In the genomic region with DNA sequence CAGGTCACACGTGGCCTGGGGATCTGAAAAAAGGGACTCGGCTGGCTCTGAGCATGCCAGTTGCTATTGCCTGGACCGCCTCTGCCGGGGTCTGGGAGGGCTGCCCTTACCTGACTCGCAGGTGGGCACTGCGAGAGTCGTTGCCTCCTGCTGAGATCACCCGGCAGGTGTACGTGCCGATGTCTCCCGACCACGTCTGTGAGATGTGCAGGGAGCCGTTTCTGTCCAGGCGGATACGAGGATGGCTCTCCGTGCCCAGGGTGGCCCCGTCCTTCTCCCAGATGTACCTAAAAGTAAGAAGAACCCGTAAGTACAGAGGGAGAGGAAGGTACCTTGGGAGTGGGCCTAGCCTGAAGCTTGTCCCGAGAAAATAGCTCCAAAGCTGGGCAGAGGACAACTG, we compare ENCODE assay signal across 28 cellular contexts.
"Had no signal": no experiment of that assay in that cellular context is flagged by ENCODE, and none has a peak within 500 bp of the region (broad histone marks: within the 10 kb centered on the region; RNA-seq: fewer than 3 reads in every experiment).

No MANE protein-coding gene starts in this region.

- H3K9ac ChIP-seq: parathyroid adenoma had no signal

- H3K27ac Mint-ChIP-seq: effector memory CD8-positive, alpha-beta T cell; immature natural killer cell; memory B cell; natural killer cell; stimulated activated naive B cell treated with anti-CD40 and anti-IgM and Interleukin-4, amounts not matched to agents 10 μg/mL and 1 μg/mL and 100 μg/mL, for 72 hours; stimulated activated naive CD8-positive, alpha-beta T cell treated with anti-CD3 and anti-CD28 coated beads, Interleukin-15, Interleukin-2, amounts not matched to agents 100 ng/mL and 50 ng/mL, for 24 hours had no signal

- H3K36me3 ChIP-seq: left ventricle myocardium inferior, prostate gland, thoracic aorta, upper lobe of left lung, vagina had no signal

- H2AFZ ChIP-seq: parathyroid adenoma had no signal

- H3K4me1 Mint-ChIP-seq: immature natural killer cell; memory B cell; natural killer cell; stimulated activated naive B cell treated with anti-CD40 and anti-IgM and Interleukin-4, amounts not matched to agents 10 μg/mL and 1 μg/mL and 100 μg/mL, for 72 hours had no signal

- ATAC-seq: effector memory CD8-positive, alpha-beta T cell; left colon; natural killer cell; right cardiac atrium; stimulated activated naive B cell treated with anti-CD40 and anti-IgM and Interleukin-4, amounts not matched to agents 10 μg/mL and 1 μg/mL and 100 μg/mL, for 72 hours had no signal

- H3K9me3 ChIP-seq: esophagus squamous epithelium, left ventricle myocardium inferior, prostate gland, thoracic aorta, tibial nerve, upper lobe of left lung, vagina had no signal

- DNase-seq: cortex of kidney; effector memory CD8-positive, alpha-beta T cell; erythroblast; esophagus squamous epithelium; foreskin melanocyte; glutamatergic neuron; hypothalamus; immature natural killer cell; islet precursor cell; kidney glomerular epithelial cell; left colon; left ventricle myocardium inferior; natural killer cell; stimulated activated CD4-positive, alpha-beta T cell treated with anti-CD3 and anti-CD28 coated beads, Interleukin-15, amount 100 ng/mL, for 24 hours; stimulated activated CD4-positive, alpha-beta T cell treated with anti-CD3 and anti-CD28 coated beads, Interleukin-2, amount 100 ng/mL, for 48 hours; stimulated activated naive B cell treated with anti-CD40 and anti-IgM and Interleukin-4, amounts not matched to agents 10 μg/mL and 1 μg/mL and 100 μg/mL, for 72 hours; upper lobe of left lung had no signal

- H3K4me3 ChIP-seq: esophagus squamous epithelium, left ventricle myocardium inferior, lung, prostate gland, skin epidermis, thoracic aorta, tibial nerve, upper lobe of left lung, vagina had no signal

- H3K27me3 ChIP-seq: esophagus squamous epithelium, tibial nerve, upper lobe of left lung, vagina had no signal

- H3K9me3 Mint-ChIP-seq: effector memory CD8-positive, alpha-beta T cell; memory B cell; natural killer cell; neural crest cell; stimulated activated naive B cell treated with anti-CD40 and anti-IgM and Interleukin-4, amounts not matched to agents 10 μg/mL and 1 μg/mL and 100 μg/mL, for 72 hours; stimulated activated naive CD8-positive, alpha-beta T cell treated with anti-CD3 and anti-CD28 coated beads, Interleukin-15, Interleukin-2, amounts not matched to agents 100 ng/mL and 50 ng/mL, for 24 hours had no signal

- H3K36me3 Mint-ChIP-seq: immature natural killer cell, natural killer cell had no signal

- H3K4me1 ChIP-seq: esophagus squamous epithelium, left ventricle myocardium inferior, parathyroid adenoma, prostate gland, tibial nerve, upper lobe of left lung, vagina had no signal

- H3K27ac ChIP-seq: esophagus squamous epithelium, left ventricle myocardium inferior, parathyroid adenoma, prostate gland, skin epidermis, thoracic aorta, tibial nerve, upper lobe of left lung, vagina had no signal

- H3K27me3 Mint-ChIP-seq: memory B cell; stimulated activated naive B cell treated with anti-CD40 and anti-IgM and Interleukin-4, amounts not matched to agents 10 μg/mL and 1 μg/mL and 100 μg/mL, for 72 hours; stimulated activated naive CD8-positive, alpha-beta T cell treated with anti-CD3 and anti-CD28 coated beads, Interleukin-15, Interleukin-2, amounts not matched to agents 100 ng/mL and 50 ng/mL, for 24 hours had no signal

- H3K79me2 ChIP-seq: parathyroid adenoma had no signal

- H3K4me3 Mint-ChIP-seq: effector memory CD8-positive, alpha-beta T cell; immature natural killer cell; memory B cell; natural killer cell; neural crest cell; stimulated activated naive B cell treated with anti-CD40 and anti-IgM and Interleukin-4, amounts not matched to agents 10 μg/mL and 1 μg/mL and 100 μg/mL, for 72 hours; stimulated activated naive CD8-positive, alpha-beta T cell treated with anti-CD3 and anti-CD28 coated beads, Interleukin-15, Interleukin-2, amounts not matched to agents 100 ng/mL and 50 ng/mL, for 24 hours had no signal
